ENCODE assay signal across 35 cellular contexts in the genomic region with DNA sequence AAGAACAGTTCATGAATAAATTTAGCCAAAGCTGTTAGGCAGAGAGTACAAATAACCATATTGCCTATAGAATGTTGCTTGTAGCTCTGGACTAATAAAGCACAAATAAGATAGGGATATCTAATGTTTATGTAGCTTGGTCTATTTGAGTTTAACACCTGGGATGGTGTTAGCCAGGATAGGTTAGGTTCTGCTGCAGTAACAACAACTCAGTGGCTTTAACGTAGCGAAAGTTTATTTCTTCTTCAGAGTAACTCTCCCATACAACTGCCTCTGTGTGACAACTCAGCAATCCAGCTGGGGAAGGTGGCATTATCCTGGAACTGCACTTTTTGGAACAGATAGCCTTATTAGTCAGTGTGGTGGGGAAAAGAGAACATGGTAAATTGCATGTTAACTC. TPM values are rescaled to one million over a fixed set of nuclear protein-coding genes. Genes with fewer than 3 reads are reported as not detected.
"Had no signal": no experiment of that assay in that cellular context is flagged by ENCODE, and none has a peak within 500 bp of the region (broad histone marks: within the 10 kb centered on the region; RNA-seq: fewer than 3 reads in every experiment).

No MANE protein-coding gene starts in this region.

- H3K27me3 ChIP-seq: ascending aorta had no signal

- H3K4me3 ChIP-seq: ascending aorta had no signal

- H3K9me3 Mint-ChIP-seq: activated CD4-positive, alpha-beta memory T cell treated with anti-CD3 and anti-CD28 coated beads, Interleukin-2, amount 10 ng/mL, durations not matched to agents 7 days and 5 days; activated CD4-positive, alpha-beta T cell treated with anti-CD3 and anti-CD28 coated beads, Interleukin-2, amount 10 ng/mL, durations not matched to agents 7 days and 5 days; activated naive CD4-positive, alpha-beta T cell treated with anti-CD3 and anti-CD28 coated beads, Interleukin-2, amount 10 ng/mL, durations not matched to agents 7 days and 5 days; activated naive CD4-positive, alpha-beta T cell treated with anti-CD3 and anti-CD28 coated beads, Interleukin-2, amount 50 U/mL, for 24 hours; activated naive CD8-positive, alpha-beta T cell treated with anti-CD3 and anti-CD28 coated beads, Interleukin-2, amount 10 ng/mL, durations not matched to agents 7 days and 5 days; activated naive CD8-positive, alpha-beta T cell treated with anti-CD3 and anti-CD28 coated beads, Interleukin-2, amount 50 U/mL, for 24 hours; activated T-cell treated with anti-CD3 and anti-CD28 coated beads, Interleukin-2, amount 50 U/mL, for 24 hours; activated T-helper 2 cell treated with anti-CD3 and anti-CD28 coated beads, Interferon-gamma antibody, Interleukin-2, Interleukin-4, amounts not matched to agents 10 μg/mL and 5 μg/mL and 100 μg/mL, durations not matched to agents 14 hours and 24 hours and 36 hours; brain; T-helper 1 cell treated with Interleukin-12 subunit alpha and Interleukin-12 subunit beta and Interleukin-4 antibody, amounts not matched to agents 30 μg/mL and 1 μg/mL, for 36 hours; T-helper 2 cell treated with Interferon-gamma antibody and Interleukin-4, amounts not matched to agents 5 μg/mL and 100 μg/mL, for 36 hours had no signal

- FAIRE-seq: TTC549 had no signal

- H3K4me1 Mint-ChIP-seq: activated CD4-positive, alpha-beta T cell treated with anti-CD3 and anti-CD28 coated beads, Interleukin-2, amount 10 ng/mL, durations not matched to agents 7 days and 5 days; activated naive CD4-positive, alpha-beta T cell treated with anti-CD3 and anti-CD28 coated beads, Interleukin-2, amount 10 ng/mL, durations not matched to agents 7 days and 5 days; activated naive CD4-positive, alpha-beta T cell treated with anti-CD3 and anti-CD28 coated beads, Interleukin-2, amount 50 U/mL, for 24 hours; activated naive CD8-positive, alpha-beta T cell treated with anti-CD3 and anti-CD28 coated beads, Interleukin-2, amount 10 ng/mL, durations not matched to agents 7 days and 5 days; activated naive CD8-positive, alpha-beta T cell treated with anti-CD3 and anti-CD28 coated beads, Interleukin-2, amount 50 U/mL, for 24 hours; brain had no signal

- H3K36me3 Mint-ChIP-seq: activated CD8-positive, alpha-beta memory T cell treated with anti-CD3 and anti-CD28 coated beads, Interleukin-2, amount 10 ng/mL, durations not matched to agents 7 days and 5 days; activated naive CD4-positive, alpha-beta T cell treated with anti-CD3 and anti-CD28 coated beads, Interleukin-2, amount 10 ng/mL, durations not matched to agents 7 days and 5 days; activated naive CD4-positive, alpha-beta T cell treated with anti-CD3 and anti-CD28 coated beads, Interleukin-2, amount 50 U/mL, for 24 hours; activated naive CD8-positive, alpha-beta T cell; activated naive CD8-positive, alpha-beta T cell treated with anti-CD3 and anti-CD28 coated beads, Interleukin-2, amount 10 ng/mL, durations not matched to agents 7 days and 5 days; brain; WTC11 had no signal

- H3K27ac ChIP-seq: ascending aorta, WERI-Rb-1 had no signal

- H3K9me3 ChIP-seq: ascending aorta had no signal

- ATAC-seq: activated CD4-positive, alpha-beta T cell treated with anti-CD3 and anti-CD28 coated beads for 36 hours; activated CD4-positive, CD25-positive, alpha-beta regulatory T cell treated with anti-CD3 and anti-CD28 coated beads, Interleukin-2, amount 50 U/mL, for 24 hours; activated CD8-positive, alpha-beta memory T cell treated with anti-CD3 and anti-CD28 coated beads, Interleukin-2, amount 10 ng/mL, durations not matched to agents 7 days and 5 days; activated CD8-positive, alpha-beta T cell treated with anti-CD3 and anti-CD28 coated beads, Interleukin-2, amount 10 ng/mL, durations not matched to agents 7 days and 5 days; activated naive CD8-positive, alpha-beta T cell treated with anti-CD3 and anti-CD28 coated beads, Interleukin-2, amount 50 U/mL, for 24 hours had no signal

- DNase-seq: activated CD4-positive, alpha-beta memory T cell treated with anti-CD3 and anti-CD28 coated beads, Interleukin-2, amount 10 ng/mL, durations not matched to agents 7 days and 5 days; activated CD4-positive, alpha-beta T cell treated with anti-CD3 and anti-CD28 coated beads for 1 hour; activated CD4-positive, alpha-beta T cell treated with anti-CD3 and anti-CD28 coated beads for 36 hours; activated CD4-positive, alpha-beta T cell treated with anti-CD3 and anti-CD28 coated beads for 48 hours; activated CD4-positive, alpha-beta T cell treated with anti-CD3 and anti-CD28 coated beads, Interleukin-2, amount 10 ng/mL, durations not matched to agents 7 days and 5 days; activated CD4-positive, alpha-beta T cell treated with anti-CD3 and anti-CD28 coated beads, Interleukin-2, amount 50 U/mL, for 48 hours; activated CD4-positive, CD25-positive, alpha-beta regulatory T cell; activated CD8-positive, alpha-beta memory T cell treated with anti-CD3 and anti-CD28 coated beads for 24 hours; activated CD8-positive, alpha-beta memory T cell treated with anti-CD3 and anti-CD28 coated beads, Interleukin-2, amount 10 ng/mL, durations not matched to agents 7 days and 5 days; activated CD8-positive, alpha-beta memory T cell treated with anti-CD3 and anti-CD28 coated beads, Interleukin-2, amount 50 U/mL, for 48 hours; activated CD8-positive, alpha-beta T cell treated with anti-CD3 and anti-CD28 coated beads, Interleukin-2, amount 10 ng/mL, durations not matched to agents 7 days and 5 days; activated effector memory CD4-positive, alpha-beta T cell treated with Interleukin-2 at 50 U/mL for 16 hours; activated gamma-delta T cell; activated naive CD4-positive, alpha-beta T cell treated with anti-CD3 and anti-CD28 coated beads, Interleukin-2, amount 10 ng/mL, durations not matched to agents 7 days and 5 days; activated naive CD4-positive, alpha-beta T cell treated with Interleukin-2 at 50 U/mL for 16 hours; activated naive CD8-positive, alpha-beta T cell treated with anti-CD3 and anti-CD28 coated beads, Interleukin-2, amount 10 ng/mL, durations not matched to agents 7 days and 5 days; activated naive CD8-positive, alpha-beta T cell treated with anti-CD3 and anti-CD28 coated beads, Interleukin-2, amount 50 U/mL, for 24 hours; activated T-cell treated with anti-CD3 and anti-CD28 coated beads, Interleukin-2, amount 50 U/mL, for 24 hours; activated T-cell treated with anti-CD3 and anti-CD28 coated beads, Interleukin-2, amount 50 U/mL, for 48 hours; amygdala; anterior cingulate cortex; central memory CD4-positive, alpha-beta T cell; T-helper 1 cell; T-helper 9 cell; WERI-Rb-1 had no signal

- H3K4me1 ChIP-seq: ascending aorta had no signal

- H3K4me3 Mint-ChIP-seq: activated CD4-positive, alpha-beta memory T cell treated with anti-CD3 and anti-CD28 coated beads, Interleukin-2, amount 10 ng/mL, durations not matched to agents 7 days and 5 days; activated CD4-positive, alpha-beta T cell treated with anti-CD3 and anti-CD28 coated beads for 36 hours; activated CD4-positive, alpha-beta T cell treated with anti-CD3 and anti-CD28 coated beads, Interleukin-2, amount 10 ng/mL, durations not matched to agents 7 days and 5 days; activated CD8-positive, alpha-beta memory T cell treated with anti-CD3 and anti-CD28 coated beads, Interleukin-2, amount 10 ng/mL, durations not matched to agents 7 days and 5 days; activated CD8-positive, alpha-beta T cell treated with anti-CD3 and anti-CD28 coated beads, Interleukin-2, amount 10 ng/mL, durations not matched to agents 7 days and 5 days; activated naive CD4-positive, alpha-beta T cell treated with anti-CD3 and anti-CD28 coated beads, Interleukin-2, amount 10 ng/mL, durations not matched to agents 7 days and 5 days; activated naive CD4-positive, alpha-beta T cell treated with anti-CD3 and anti-CD28 coated beads, Interleukin-2, amount 50 U/mL, for 24 hours; activated naive CD8-positive, alpha-beta T cell; activated naive CD8-positive, alpha-beta T cell treated with anti-CD3 and anti-CD28 coated beads, Interleukin-2, amount 10 ng/mL, durations not matched to agents 7 days and 5 days; activated naive CD8-positive, alpha-beta T cell treated with anti-CD3 and anti-CD28 coated beads, Interleukin-2, amount 50 U/mL, for 24 hours; activated T-cell treated with anti-CD3 and anti-CD28 coated beads, Interleukin-2, amount 50 U/mL, for 24 hours; T-helper 1 cell treated with Interleukin-12 subunit alpha and Interleukin-12 subunit beta and Interleukin-4 antibody, amounts not matched to agents 30 μg/mL and 1 μg/mL, for 36 hours; T-helper 2 cell treated with Interferon-gamma antibody and Interleukin-4, amounts not matched to agents 5 μg/mL and 100 μg/mL, for 36 hours; WTC11 had no signal

- H3K36me3 ChIP-seq: ascending aorta, WERI-Rb-1 had no signal

- H3K27me3 Mint-ChIP-seq: brain had no signal

- H3K27ac Mint-ChIP-seq: activated CD4-positive, alpha-beta memory T cell treated with anti-CD3 and anti-CD28 coated beads, Interleukin-2, amount 10 ng/mL, durations not matched to agents 7 days and 5 days; activated CD4-positive, alpha-beta T cell treated with anti-CD3 and anti-CD28 coated beads for 36 hours; activated CD4-positive, alpha-beta T cell treated with anti-CD3 and anti-CD28 coated beads, Interleukin-2, amount 10 ng/mL, durations not matched to agents 7 days and 5 days; activated CD8-positive, alpha-beta memory T cell treated with anti-CD3 and anti-CD28 coated beads, Interleukin-2, amount 10 ng/mL, durations not matched to agents 7 days and 5 days; activated CD8-positive, alpha-beta T cell treated with anti-CD3 and anti-CD28 coated beads, Interleukin-2, amount 10 ng/mL, durations not matched to agents 7 days and 5 days; activated naive CD4-positive, alpha-beta T cell treated with anti-CD3 and anti-CD28 coated beads, Interleukin-2, amount 10 ng/mL, durations not matched to agents 7 days and 5 days; activated naive CD4-positive, alpha-beta T cell treated with anti-CD3 and anti-CD28 coated beads, Interleukin-2, amount 50 U/mL, for 24 hours; activated naive CD8-positive, alpha-beta T cell; activated naive CD8-positive, alpha-beta T cell treated with anti-CD3 and anti-CD28 coated beads, Interleukin-2, amount 10 ng/mL, durations not matched to agents 7 days and 5 days; activated naive CD8-positive, alpha-beta T cell treated with anti-CD3 and anti-CD28 coated beads, Interleukin-2, amount 50 U/mL, for 24 hours; activated T-cell treated with anti-CD3 and anti-CD28 coated beads, Interleukin-2, amount 50 U/mL, for 24 hours; activated T-helper 2 cell treated with anti-CD3 and anti-CD28 coated beads, Interferon-gamma antibody, Interleukin-2, Interleukin-4, amounts not matched to agents 10 μg/mL and 5 μg/mL and 100 μg/mL, durations not matched to agents 14 hours and 24 hours and 36 hours; brain; T-helper 1 cell treated with Interleukin-12 subunit alpha and Interleukin-12 subunit beta and Interleukin-4 antibody, amounts not matched to agents 30 μg/mL and 1 μg/mL, for 36 hours; T-helper 2 cell treated with Interferon-gamma antibody and Interleukin-4, amounts not matched to agents 5 μg/mL and 100 μg/mL, for 36 hours; WTC11 had no signal

RNA-seq across cellular contexts. Expression of gene STEAP4, which starts 52.2 kb away (rescaled TPM):
- total RNA-seq: activated CD4-positive, alpha-beta memory T cell treated with anti-CD3 and anti-CD28 coated beads, Interleukin-2, amount 10 ng/mL, durations not matched to agents 7 days and 5 days; activated CD4-positive, alpha-beta T cell treated with anti-CD3 and anti-CD28 coated beads for 36 hours; activated CD4-positive, alpha-beta T cell treated with anti-CD3 and anti-CD28 coated beads, Interleukin-2, amount 10 ng/mL, durations not matched to agents 7 days and 5 days; activated CD8-positive, alpha-beta T cell treated with anti-CD3 and anti-CD28 coated beads, Interleukin-2, amount 10 ng/mL, durations not matched to agents 7 days and 5 days; activated naive CD8-positive, alpha-beta T cell treated with anti-CD3 and anti-CD28 coated beads, Interleukin-2, amount 10 ng/mL, durations not matched to agents 7 days and 5 days had no signal
